ENCODE assay signal across 8 cellular contexts in the genomic region with DNA sequence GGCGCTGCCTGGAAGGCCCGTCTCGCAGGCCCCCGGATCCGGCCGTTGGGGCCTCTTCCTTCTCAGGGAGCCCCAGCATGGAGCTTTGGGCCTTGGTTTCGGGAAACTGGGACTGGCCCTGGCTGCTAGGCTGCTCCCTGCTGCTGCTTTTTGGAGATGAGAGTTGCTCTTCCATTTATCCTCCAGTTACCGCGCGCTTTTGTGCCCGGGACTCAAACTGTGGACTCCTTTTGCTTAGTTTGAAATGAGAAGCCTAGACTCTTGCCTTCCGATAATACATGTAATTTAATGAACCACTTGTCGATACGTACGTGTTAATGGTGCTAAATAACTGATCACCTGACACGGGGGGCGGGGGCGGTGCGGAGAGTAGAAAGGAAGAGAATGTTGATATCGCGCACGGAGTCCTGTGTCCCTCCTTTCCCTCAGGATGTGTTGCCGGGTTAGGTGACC. TPM values are rescaled to one million over a fixed set of nuclear protein-coding genes. Genes with fewer than 3 reads are reported as not detected.
A peak's percentile ranks its signal among the peaks of the same experiment; 100 is the strongest.
DNase-seq lines count a peak whose midpoint lies in the region; ATAC-seq and TF ChIP-seq lines count a peak whose summit lies in the region.

No MANE protein-coding gene starts in this region.

- no peaks in the 10 kb centered on the region for H3K9me3 Mint-ChIP-seq in dendritic cell treated with granulocyte-macrophage colony-stimulating factor and Interleukin-4, amounts not matched to agents 40 ng/mL and 50 ng/mL, for 4 days

- TF ChIP-seq CTCF in GM10248 (IDR thresholded peaks at IDR 0.05; ENCODE audit: control extremely low read depth, extremely low read depth, low read depth, missing control alignments) (no peak), lower leg skin (IDR thresholded peaks at IDR 0.05) (no peak)

- DNase-seq in GM10248 (ENCODE audit: extremely low spot score) = peak; percentile 29
- DNase-seq in NCI-H2107 (lab: John Stamatoyannopoulos, UW) = peak; percentile 45
- peak; percentile 26 for DNase-seq in activated CD4-positive, alpha-beta T cell treated with anti-CD3 and anti-CD28 coated beads for 1 hour
- peak; percentile 65 to 93 for DNase-seq in lower leg skin (ENCODE audit: low spot score in 2 of 2)
- DNase-seq in stimulated activated CD4-positive, alpha-beta T cell treated with anti-CD3 and anti-CD28 coated beads, Interleukin-4, amount 100 ng/mL, for 48 hours (ENCODE audit: low read depth in 2 of 2) = peak; percentile 49 to 64
- no peak for DNase-seq in NCI-H187 treated with DMSO at 0.1 percent for 48 hours (lab: John Stamatoyannopoulos, UW)

- 0% methylated on average over 22 to 23 of the region's 23 CpGs for WGBS in lower leg skin, 2 donors

- H3K4me3 ChIP-seq in lower leg skin (ENCODE audit: low read depth, poor library complexity, severe bottlenecking) = peak overlapping the region; percentile 98

- H3K4me1 Mint-ChIP-seq in dendritic cell treated with granulocyte-macrophage colony-stimulating factor and Interleukin-4, amounts not matched to agents 40 ng/mL and 50 ng/mL, for 4 days (ENCODE audit: low read depth) = peaks cover 44% of the 10 kb centered on the region

- intact Hi-C loops in dendritic cell treated with granulocyte-macrophage colony-stimulating factor and Interleukin-4, amounts not matched to agents 40 ng/mL and 50 ng/mL, for 4 days (cut with micrococcal nuclease) = loop anchor here (5.0 kb wide), 1 partner anchor 39 kb away; no protein-coding TSS in a partner anchor
- intact Hi-C loops in lower leg skin (cut with DNase I; ENCODE audit: low total_unique reads) = no loop called here

- no peak for TF ChIP-seq POLR2A in lower leg skin (IDR thresholded peaks at IDR 0.05)

- POLR2A ChIA-PET in GM10248 (lab: Yijun Ruan, JAX) = interaction anchor here (1.3 kb wide), 1 partner anchor 283 kb away, joined by 3 read pairs; no protein-coding TSS in a partner anchor

- peak overlapping the region; percentile 91 for H3K4me3 Mint-ChIP-seq in dendritic cell treated with granulocyte-macrophage colony-stimulating factor and Interleukin-4, amounts not matched to agents 40 ng/mL and 50 ng/mL, for 4 days

- peak overlapping the region; percentile 98 for H3K27ac Mint-ChIP-seq in dendritic cell treated with granulocyte-macrophage colony-stimulating factor and Interleukin-4, amounts not matched to agents 40 ng/mL and 50 ng/mL, for 4 days

- H3K27me3 Mint-ChIP-seq in dendritic cell treated with granulocyte-macrophage colony-stimulating factor and Interleukin-4, amounts not matched to agents 40 ng/mL and 50 ng/mL, for 4 days = no peaks in the 10 kb centered on the region

- H3K36me3 Mint-ChIP-seq in dendritic cell treated with granulocyte-macrophage colony-stimulating factor and Interleukin-4, amounts not matched to agents 40 ng/mL and 50 ng/mL, for 4 days (ENCODE audit: low read depth) = peaks cover 18% of the 10 kb centered on the region

- CTCF ChIA-PET in GM10248 (lab: Yijun Ruan, JAX) = interaction anchor here (1.3 to 3.4 kb wide), 2 partner anchors 8 to 28 kb away, joined by 3 to 14 read pairs; no protein-coding TSS in a partner anchor

- peak; percentile 7 for ATAC-seq in HG02798 (IDR thresholded peaks at IDR 0.05; ENCODE audit: poor library complexity, unreplicated experiment)

RNA-seq across cellular contexts. Expression of a gene that starts 0.9 kb away (rescaled TPM):
- 10 to 100 TPM; 41.0 to 63.5 (median 55.1) TPM for total RNA-seq in lower leg skin
